ENCODE assay signal across 11 cellular contexts in the genomic region with DNA sequence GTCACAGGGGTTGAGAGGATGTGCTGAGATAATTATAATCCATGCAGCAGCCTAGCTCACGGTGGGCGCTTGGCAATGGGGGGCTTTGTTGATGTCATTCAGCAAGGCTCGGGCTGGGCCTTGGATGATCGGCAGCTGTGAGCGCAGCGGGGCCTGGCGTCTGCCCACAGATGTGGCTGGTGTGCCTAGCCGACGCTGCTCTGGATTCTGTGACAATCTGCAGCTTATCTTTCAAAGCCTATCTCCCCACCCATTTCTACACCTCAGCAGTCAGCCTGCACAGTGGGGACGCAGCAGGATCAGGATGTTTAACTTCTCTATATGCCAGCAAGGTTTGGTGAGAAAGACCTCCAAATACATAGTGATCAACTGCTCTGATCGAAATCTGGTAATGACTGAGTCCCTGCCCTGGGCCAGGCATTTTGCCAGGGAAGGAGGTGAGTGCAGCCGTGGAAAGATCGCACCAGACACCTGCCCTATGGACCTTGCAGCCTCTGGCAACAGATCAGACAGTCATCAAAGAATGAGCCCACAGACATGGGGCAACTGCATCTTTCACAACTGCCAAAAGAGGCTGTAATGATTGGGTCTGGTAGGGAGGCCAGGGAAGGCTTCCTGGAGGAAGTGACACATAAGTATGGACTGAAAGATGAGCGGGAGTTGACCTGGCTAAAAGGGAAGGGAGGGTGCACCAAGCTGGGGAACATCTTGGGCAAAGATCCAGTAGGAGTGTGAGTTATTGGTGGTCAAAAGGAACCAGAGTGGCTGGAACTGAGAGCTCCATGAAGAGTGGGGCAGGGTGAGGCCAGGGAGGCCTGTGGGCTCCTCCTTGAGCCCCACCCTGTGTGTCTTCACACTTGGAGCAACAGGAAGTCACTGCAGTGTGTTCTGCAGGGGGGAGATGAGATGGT. TPM values are rescaled to one million over a fixed set of nuclear protein-coding genes. Genes with fewer than 3 reads are reported as not detected.
A peak's percentile ranks its signal among the peaks of the same experiment; 100 is the strongest.
DNase-seq lines count a peak whose midpoint lies in the region; ATAC-seq and TF ChIP-seq lines count a peak whose summit lies in the region.
"Had no signal": no experiment of that assay in that cellular context is flagged by ENCODE, and none has a peak within 500 bp of the region (broad histone marks: within the 10 kb centered on the region; RNA-seq: fewer than 3 reads in every experiment).

No MANE protein-coding gene starts in this region.

- no peak for ATAC-seq in HG03378 (IDR thresholded peaks at IDR 0.05; ENCODE audit: unreplicated experiment)
- ATAC-seq: activated CD4-positive, alpha-beta T cell treated with anti-CD3 and anti-CD28 coated beads for 36 hours had no signal

- peaks cover 1% of the 10 kb centered on the region for H3K36me3 ChIP-seq in kidney epithelial cell (ENCODE audit: control insufficient read depth, insufficient read depth, low read length)

- TF ChIP-seq CTCF in kidney epithelial cell (IDR thresholded peaks at IDR 0.05; ENCODE audit: insufficient read depth, low read length, poor library complexity, severe bottlenecking): no peak

- no peaks in the 10 kb centered on the region for H3K27me3 ChIP-seq in kidney epithelial cell (ENCODE audit: control insufficient read depth, insufficient read depth, low read length)

- no peak overlapping the region for H3K4me3 ChIP-seq in kidney epithelial cell (ENCODE audit: low read depth, low read length)

- H3K27ac Mint-ChIP-seq in activated CD4-positive, alpha-beta memory T cell treated with anti-CD3 and anti-CD28 coated beads for 36 hours: no peak overlapping the region
- H3K27ac Mint-ChIP-seq: activated CD4-positive, alpha-beta T cell treated with anti-CD3 and anti-CD28 coated beads for 36 hours; CD4-positive, CD25-positive, alpha-beta regulatory T cell had no signal

- no peaks in the 10 kb centered on the region for H3K9me3 Mint-ChIP-seq in activated CD4-positive, alpha-beta memory T cell treated with anti-CD3 and anti-CD28 coated beads for 36 hours
- H3K9me3 Mint-ChIP-seq: CD4-positive, CD25-positive, alpha-beta regulatory T cell had no signal

- H3K27me3 Mint-ChIP-seq in activated CD4-positive, alpha-beta memory T cell treated with anti-CD3 and anti-CD28 coated beads for 36 hours: peaks cover 8% of the 10 kb centered on the region

- CTCF ChIA-PET in activated CD4-positive, alpha-beta memory T cell treated with anti-CD3 and anti-CD28 coated beads for 36 hours (lab: Charles Lee): no interaction called here

- H3K36me3 Mint-ChIP-seq in activated CD4-positive, alpha-beta memory T cell treated with anti-CD3 and anti-CD28 coated beads for 36 hours: no peaks in the 10 kb centered on the region
- H3K36me3 Mint-ChIP-seq: CD4-positive, CD25-positive, alpha-beta regulatory T cell had no signal

- DNase-seq in AG08396 (ENCODE audit: low spot score) (peak; percentile 30), HT-29 (ENCODE audit: low spot score) (peak; percentile 16), SW480 (ENCODE audit: low spot score) (peak; percentile 36), kidney epithelial cell (ENCODE audit: low read depth) (peak; percentile 76), HUDEP-2 (lab: John Stamatoyannopoulos, UW; ENCODE audit: unreplicated experiment in 76 of 76) (no peak)
- DNase-seq in activated naive CD4-positive, alpha-beta T cell treated with anti-CD3 and anti-CD28 coated beads, Interleukin-2, amount 50 U/mL, for 16 hours: no peak
- no peak for DNase-seq in activated CD4-positive, alpha-beta memory T cell treated with anti-CD3 and anti-CD28 coated beads for 36 hours
- DNase-seq: activated CD4-positive, alpha-beta T cell treated with anti-CD3 and anti-CD28 coated beads for 36 hours; CD4-positive, CD25-positive, alpha-beta regulatory T cell; hypothalamus had no signal

- intact Hi-C loops in activated CD4-positive, alpha-beta memory T cell treated with anti-CD3 and anti-CD28 coated beads for 36 hours (cut with micrococcal nuclease): no loop called here

- no peak overlapping the region for H3K4me3 Mint-ChIP-seq in activated CD4-positive, alpha-beta memory T cell treated with anti-CD3 and anti-CD28 coated beads for 36 hours
- H3K4me3 Mint-ChIP-seq: activated CD4-positive, alpha-beta T cell treated with anti-CD3 and anti-CD28 coated beads for 36 hours; CD4-positive, CD25-positive, alpha-beta regulatory T cell had no signal

- H3K4me1 Mint-ChIP-seq in activated CD4-positive, alpha-beta memory T cell treated with anti-CD3 and anti-CD28 coated beads for 36 hours (ENCODE audit: low read depth): peaks cover 3% of the 10 kb centered on the region
- H3K4me1 Mint-ChIP-seq: CD4-positive, CD25-positive, alpha-beta regulatory T cell had no signal

- POLR2A ChIA-PET in activated CD4-positive, alpha-beta memory T cell treated with anti-CD3 and anti-CD28 coated beads for 36 hours (lab: Charles Lee): no interaction called here

RNA-seq across cellular contexts. Expression of gene EPHB2, which starts 35.3 kb away (rescaled TPM):
- 2.0 and 3.3 TPM in 2 replicates for total RNA-seq in HT-29 (2014; rRNA removed; shearing (Covaris generic))
- total RNA-seq in kidney epithelial cell: 111 and 143 TPM in 2 replicates
- under 1 TPM; 0.07 to 0.17 TPM for total RNA-seq in activated CD4-positive, alpha-beta memory T cell treated with anti-CD3 and anti-CD28 coated beads for 36 hours
- total RNA-seq: activated CD4-positive, alpha-beta T cell treated with anti-CD3 and anti-CD28 coated beads for 36 hours; CD4-positive, CD25-positive, alpha-beta regulatory T cell had no signal

Comparison
In these comparisons a context has a peak if more than half of its experiments do, and no peak if none do; other contexts are left out.
1. DNase-seq: peak in AG08396 (single experiment), HT-29 (single experiment), SW480 (single experiment) and kidney epithelial cell (single experiment); none in activated naive CD4-positive, alpha-beta T cell treated with anti-CD3 and anti-CD28 coated beads, Interleukin-2, amount 50 U/mL, for 16 hours (single experiment), HUDEP-2 (0 of 76) and activated CD4-positive, alpha-beta memory T cell treated with anti-CD3 and anti-CD28 coated beads for 36 hours (single experiment).
2. RNA of gene EPHB2, which starts 35.3 kb away (total RNA-seq): 111 to 143 TPM in kidney epithelial cell; 2.0 to 3.3 TPM in HT-29 and 0.07 to 0.17 TPM in activated CD4-positive, alpha-beta memory T cell treated with anti-CD3 and anti-CD28 coated beads for 36 hours; every median in the first group is over 10 times any median in the second.